In the genomic region with DNA sequence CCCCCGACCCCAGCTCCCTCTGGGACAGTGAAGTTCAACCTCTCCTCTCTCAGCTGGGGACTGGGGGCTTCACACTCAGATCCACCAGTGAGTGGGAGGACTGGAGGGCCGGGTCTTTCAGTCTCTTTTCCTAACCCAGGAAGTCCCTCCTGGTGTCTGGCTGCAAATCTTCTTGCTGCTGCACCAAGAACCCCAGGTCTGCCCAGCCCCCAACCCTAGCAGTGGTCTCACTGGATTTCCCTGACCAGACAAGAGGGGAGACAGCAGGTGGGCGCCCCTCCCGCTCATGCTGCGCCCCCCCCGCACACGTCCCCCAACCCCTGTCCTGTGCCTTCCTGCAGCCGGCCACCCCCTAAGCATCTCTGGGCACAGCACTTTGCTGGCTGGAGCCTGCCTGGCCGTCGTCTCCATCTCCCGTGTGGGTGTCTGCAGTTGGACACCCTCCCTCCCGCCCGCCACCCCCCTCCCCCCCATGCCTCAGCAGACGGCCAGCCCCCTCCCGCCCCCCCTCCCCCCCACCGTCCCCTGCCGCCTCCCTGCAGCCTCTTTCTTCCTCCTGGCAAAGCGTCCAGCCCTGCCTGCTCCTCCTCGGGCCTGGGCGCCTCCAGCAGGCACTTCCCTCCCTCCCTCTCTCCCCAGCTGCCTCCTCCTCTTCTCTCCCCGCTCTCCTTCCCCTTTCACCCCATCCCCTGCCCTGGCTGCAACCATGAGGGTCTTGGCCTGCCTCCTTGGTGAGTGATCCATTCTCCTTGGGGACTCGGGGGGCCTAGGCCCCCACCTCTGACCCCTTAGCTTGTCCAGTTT, we compare ENCODE assay signal across 8 cellular contexts. TPM values are rescaled to one million over a fixed set of nuclear protein-coding genes. Genes with fewer than 3 reads are reported as not detected.
DNase-seq lines count a peak whose midpoint lies in the region; FAIRE-seq and TF ChIP-seq lines count a peak whose summit lies in the region.

Gene SSC5D (plus strand): TSS at position 553 of the 804 bp plus-strand sequence. CDS start 154 bp downstream, at position 707.

- H3K56ac ChIP-seq in mesendoderm (ENCODE audit: low read length) = peak within 1 kb of the TSS; percentile 79

- no peak within 1 kb of the TSS for H2BK5ac ChIP-seq in mesendoderm (ENCODE audit: low read length)

- peak within 1 kb of the TSS in 2 of 3 donors; percentile 59 to 67 for H3K27ac Mint-ChIP-seq in IgD-negative memory B cell

- peak within 1 kb of the TSS in 3 of 4 donors; percentile 13 to 65 (median 40) for H3K4me3 Mint-ChIP-seq in IgD-negative memory B cell

- peaks cover 0 to 6% (median 1%) of the 10 kb centered on the region in 3 donors for H3K4me1 Mint-ChIP-seq in IgD-negative memory B cell

- H3K23ac ChIP-seq in mesendoderm (ENCODE audit: low read length) = no peak within 1 kb of the TSS

- H3K4me3 ChIP-seq in AG04449 (ENCODE audit: low read depth, low read length) (peak within 1 kb of the TSS; percentile 59), mesendoderm (ENCODE audit: low read length) (no peak within 1 kb of the TSS)

- H3K36me3 ChIP-seq in mesendoderm (ENCODE audit: control insufficient read depth, insufficient read depth, low read length) = no peaks in the 10 kb centered on the region

- no peak for TF ChIP-seq CTCF in AG04449 (IDR thresholded peaks at IDR 0.05; ENCODE audit: insufficient read depth, low read length, missing control alignments)

- no CpG with 5 or more reads among the region's 22 CpGs for WGBS in mesendoderm (ENCODE audit: extremely low coverage, insufficient coverage, low lambda C conversion rate)

- H3K4me1 ChIP-seq in mesendoderm (ENCODE audit: control insufficient read depth, low read depth, low read length) = peaks cover 8% of the 10 kb centered on the region

- H3K18ac ChIP-seq in mesendoderm (ENCODE audit: low read length) = no peak within 1 kb of the TSS

- H3K79me2 ChIP-seq in mesendoderm (ENCODE audit: control insufficient read depth, insufficient read depth, low read length) = no peaks in the 10 kb centered on the region

- peaks cover 7% of the 10 kb centered on the region for H3K27me3 Mint-ChIP-seq in IgD-negative memory B cell

- H4K8ac ChIP-seq in mesendoderm (ENCODE audit: low read depth, low read length) = no peak within 1 kb of the TSS

- peaks cover 2% of the 10 kb centered on the region for H3K79me1 ChIP-seq in mesendoderm (ENCODE audit: low read length)

- POLR2A ChIA-PET in AG04449 (lab: Yijun Ruan, JAX) = interaction anchor here (0.5 to 5.2 kb wide), 10 partner anchors 8 to 208 kb away, joined by 3 to 44 read pairs (median 4); partner anchors contain the start of genes HSPBP1, U2AF2, UBE2S and ZNF628

- H2BK15ac ChIP-seq in mesendoderm (replicated peaks; ENCODE audit: low read depth) = no peak within 1 kb of the TSS

- no peak within 1 kb of the TSS for H2BK120ac ChIP-seq in mesendoderm (ENCODE audit: low read depth, low read length)

- peak within 1 kb of the TSS; percentile 59 for H3K9ac ChIP-seq in mesendoderm (ENCODE audit: low read length)

- no peak for FAIRE-seq in RCC 7860 (lab: Jason Lieb, UNC)

- peak within 1 kb of the TSS; percentile 76 for H3K27ac ChIP-seq in mesendoderm (ENCODE audit: low read depth, low read length)

- no peaks in the 10 kb centered on the region for H3K9me3 Mint-ChIP-seq in IgD-negative memory B cell

- no peaks in the 10 kb centered on the region for H3K36me3 Mint-ChIP-seq in IgD-negative memory B cell

- DNase-seq in AG04449 (ENCODE audit: low read depth, low spot score) (no peak), cerebellar cortex (ENCODE audit: low spot score) (peak; percentile 43), mesendoderm (peak; percentile 50), kidney tubule cell (ENCODE audit: low spot score) (no peak), COR-L47 (lab: John Stamatoyannopoulos, UW) (no peak), RCC 7860 (ENCODE audit: low spot score) (no peak)
- no peak for DNase-seq in activated CD4-positive, CD25-positive, alpha-beta regulatory T cell treated with anti-CD3 and anti-CD28 coated beads, Interleukin-2, amount 50 U/mL, for 72 hours

- no peak within 1 kb of the TSS for H4K5ac ChIP-seq in mesendoderm (ENCODE audit: low read length)

- H3K27me3 ChIP-seq in mesendoderm (ENCODE audit: insufficient read depth, low read length, poor library complexity) = no peaks in the 10 kb centered on the region

- H3K4ac ChIP-seq in mesendoderm (ENCODE audit: low read depth, low read length) = no peak within 1 kb of the TSS

- H2AK5ac ChIP-seq in mesendoderm (ENCODE audit: low read length) = no peak within 1 kb of the TSS

- CTCF ChIA-PET in AG04449 (lab: Yijun Ruan, JAX) = interaction anchor here (1.0 to 17.6 kb wide), 8 partner anchors 10 to 145 kb away, joined by 3 to 173 read pairs (median 5); no protein-coding TSS in a partner anchor

- peak within 1 kb of the TSS; percentile 15 for H3K4me2 ChIP-seq in mesendoderm (ENCODE audit: low read length)

RNA-seq across cellular contexts. Expression of gene SSC5D, which starts in this region (rescaled TPM):
- not detected for polyA plus RNA-seq in IgD-negative memory B cell
- 0.31 TPM for polyA plus RNA-seq in mesendoderm (2013, experiment 1 of 2)
- 0.28 TPM for polyA plus RNA-seq in mesendoderm (2013, experiment 2 of 2)

Comparison
In these comparisons a context has a peak if more than half of its experiments do, and no peak if none do; other contexts are left out.
1. DNase-seq: peak in cerebellar cortex (single experiment) and mesendoderm (single experiment); none in AG04449 (single experiment), kidney tubule cell (single experiment), COR-L47 (single experiment), activated CD4-positive, CD25-positive, alpha-beta regulatory T cell treated with anti-CD3 and anti-CD28 coated beads, Interleukin-2, amount 50 U/mL, for 72 hours (single experiment) and RCC 7860 (single experiment).